8 cellular contexts compared by ENCODE assay signal in the genomic region with DNA sequence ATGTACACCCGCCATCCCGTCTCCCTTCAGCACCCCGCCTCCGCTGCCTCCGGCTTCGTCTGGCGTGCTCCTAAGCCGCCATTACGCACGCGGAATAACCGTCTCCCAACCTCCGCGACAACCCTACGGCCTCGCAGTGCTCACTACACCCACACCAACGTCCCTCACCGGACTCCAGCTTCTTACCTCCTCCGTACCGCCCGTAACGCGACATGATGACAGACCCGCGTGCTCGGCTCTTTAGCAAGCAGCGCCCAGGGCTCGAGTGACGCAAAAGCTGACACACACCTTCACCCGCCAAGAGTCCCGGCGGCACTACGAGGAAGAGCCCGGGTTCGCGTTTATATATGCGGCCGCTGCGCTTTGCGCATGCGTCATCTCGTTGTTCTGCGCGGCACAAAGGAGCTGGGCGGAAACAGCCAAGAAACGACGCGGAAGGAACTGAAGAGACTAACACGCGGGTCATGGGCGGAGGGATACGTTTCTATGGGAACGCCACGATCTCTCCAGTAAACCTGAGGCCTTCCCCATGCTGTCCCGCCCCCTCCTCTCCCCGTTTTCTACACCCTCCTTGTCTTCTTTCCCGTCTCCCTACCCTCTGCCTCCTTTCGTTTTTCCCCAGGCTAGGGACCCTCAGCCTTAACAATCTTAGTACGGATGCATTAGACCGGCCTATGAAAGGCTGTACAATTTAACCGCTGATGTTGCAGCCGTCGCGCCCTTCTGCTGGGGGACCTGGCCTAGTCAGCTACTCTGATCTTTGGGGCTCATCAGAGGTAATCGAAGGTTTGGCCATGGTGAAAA. TPM values are rescaled to one million over a fixed set of nuclear protein-coding genes. Genes with fewer than 3 reads are reported as not detected.
DNase-seq lines count a peak whose midpoint lies in the region; ATAC-seq and TF ChIP-seq lines count a peak whose summit lies in the region.

A gene (minus strand): TSS at position 319 of the 804 bp plus-strand sequence. CDS start 105 bp downstream, at position 214.

- 1 to 2% (median 1%) methylated on average over 57 to 65 of the region's 65 CpGs for WGBS in spleen, 5 donors

- H3K36me3 ChIP-seq in spleen, result peaks cover 10 to 36% (median 30%) of the 10 kb centered on the region in 6 donors

- H3K27ac ChIP-seq in spleen, result peak within 1 kb of the TSS; percentile 97 to 100 (median 99)

- peak within 1 kb of the TSS; percentile 68 to 94 (median 88) for H3K4me3 ChIP-seq in spleen

- DNase-seq in AG08395 (ENCODE audit: low spot score), result peak; percentile 99
- DNase-seq in NCI-H345 treated with DMSO at 0.1 percent for 48 hours (lab: John Stamatoyannopoulos, UW; ENCODE audit: unreplicated experiment), result peak; percentile 94
- DNase-seq in activated CD4-positive, CD25-positive, alpha-beta regulatory T cell (lab: John Stamatoyannopoulos, UW), result peak; percentile 92 to 98 (median 97)
- DNase-seq in central memory CD4-positive, alpha-beta T cell, result peak; percentile 96
- DNase-seq in inferior parietal cortex (ENCODE audit: extremely low spot score), result peak; percentile 99
- peak; percentile 99 for DNase-seq in spleen

- H3K4me1 ChIP-seq in spleen, result peaks cover 33 to 69% (median 59%) of the 10 kb centered on the region in 6 donors

- ATAC-seq in HG03196 (IDR thresholded peaks at IDR 0.05; ENCODE audit: unreplicated experiment), result peak; percentile 84

- peak in 3 of 11 experiments; percentile 8 to 35 (median 23) for TF ChIP-seq CTCF in spleen (IDR thresholded peaks at IDR 0.05 in 8 of 11, conservative IDR thresholded peaks at IDR 0.05 in 3 of 11)

- H3K9me3 ChIP-seq in spleen, result no peaks in the 10 kb centered on the region

- intact Hi-C loops in spleen (cut with DNase I; ENCODE audit: low total_unique reads), result no loop called here

- in situ Hi-C loops in GM18951 (cut with MboI; ENCODE audit: low sequenced_read_pairs, unreplicated experiment), result no loop called here

- no peaks in the 10 kb centered on the region for H3K27me3 ChIP-seq in spleen (replicated peaks in 1 of 7)

- TF ChIP-seq POLR2A in GM18951 (IDR thresholded peaks at IDR 0.05; ENCODE audit: extremely low read depth, insufficient read depth, insufficient read length) (peak; percentile 100), spleen (IDR thresholded peaks at IDR 0.05) (peak; percentile 99 to 100 (median 100))

RNA-seq across cellular contexts. Expression of the gene that starts here (rescaled TPM):
- 100 to 1,000 TPM in 6 of 7 donors, 10 to 100 TPM in 1; 94.9 to 160 (median 149) TPM for total RNA-seq in spleen
- 100 to 1,000 TPM; 151 to 214 (median 198) TPM for polyA plus RNA-seq in spleen

Comparison
In these comparisons a context has a peak if more than half of its experiments do, and no peak if none do; other contexts are left out.
1. Peak in every context shown above with its lines: DNase-seq, ATAC-seq, H3K4me3 ChIP-seq and H3K27ac ChIP-seq.